Comparison of ENCODE assay signal across 1 cellular context in the genomic region with DNA sequence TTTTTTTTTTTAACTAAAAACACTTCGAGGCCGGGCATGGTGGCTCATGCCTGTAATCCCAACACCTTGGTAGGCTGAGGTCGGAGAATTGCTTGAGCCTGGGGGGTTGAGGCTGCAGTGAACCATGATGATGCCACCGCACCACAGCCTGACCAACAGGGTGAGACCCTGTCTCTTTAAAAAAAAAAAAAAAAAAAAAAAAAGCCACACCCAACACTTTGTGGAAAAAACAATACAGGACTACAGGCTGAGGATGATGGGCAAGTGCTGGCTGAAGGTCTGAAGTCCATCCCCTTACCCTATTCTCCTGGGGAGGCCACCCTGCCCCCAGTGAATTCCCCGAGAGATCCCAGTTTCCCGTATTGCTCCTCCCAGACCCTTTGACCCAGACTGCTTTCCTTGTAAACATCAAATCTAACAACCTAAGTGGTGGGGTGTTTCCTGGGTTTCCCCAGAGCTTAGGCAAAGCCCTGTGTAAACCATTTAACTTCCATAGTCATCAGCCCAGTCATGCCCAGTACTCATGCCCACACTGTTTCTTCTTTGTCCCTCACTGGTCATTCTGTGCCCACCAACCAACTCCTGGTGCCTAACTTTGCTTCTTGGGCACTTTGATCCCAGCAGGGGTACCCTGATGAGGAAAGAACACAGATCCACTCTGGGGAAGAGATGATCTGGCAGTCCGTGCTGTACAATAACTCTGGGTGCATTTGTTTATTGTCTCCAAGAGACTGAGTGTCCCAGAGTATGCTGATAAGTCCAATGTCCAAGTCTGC.
TF ChIP-seq lines count a peak whose summit lies in the region.

No MANE protein-coding gene starts in this region.

TF ChIP-seq in K562, 482 proteins besides CTCF, POLR2A, EP300 and RAD21:
- TF ChIP-seq ZNF586 (CRISPR knock-in tag; conservative IDR thresholded peaks at IDR 0.05): no peak
- TF ChIP-seq ZNF384 (IDR thresholded peaks at IDR 0.05; ENCODE audit: low read depth, low read length): 0 out of 2 replicates have a peak, but pooled peaks have one; percentile 51
- no peak for TF ChIP-seq ATF2 (CRISPR knock-in tag; IDR thresholded peaks at IDR 0.05)
- no peak for TF ChIP-seq TSC22D4 (tag; IDR thresholded peaks at IDR 0.05)
TF ChIP-seq in K562: peak in this region for 1.
